ENCODE assay signal across 8 cellular contexts in genomic region chr6:13485923-13486557, GRCh38.
DNase-seq lines count a peak whose midpoint lies in the region; ATAC-seq and TF ChIP-seq lines count a peak whose summit lies in the region.

No MANE protein-coding gene starts in this region.

- H3K27me3 ChIP-seq in HL-60 (ENCODE audit: insufficient read depth, poor library complexity, severe bottlenecking) = no peaks in the 10 kb centered on the region

- peak overlapping the region; percentile 90 for H3K4me3 ChIP-seq in HL-60 (replicated peaks; ENCODE audit: insufficient read depth, low read length)

- DNase-seq in CMK (ENCODE audit: low read depth) (peak; percentile 26), HL-60 (ENCODE audit: low read depth in 1 of 2, low spot score in 1 of 2) (peak; percentile 47 to 64), RKO (ENCODE audit: low spot score) (peak; percentile 75), hepatic stellate cell (ENCODE audit: low spot score) (peak; percentile 55), retina (peak; percentile 47)

- ATAC-seq in GM21737 (IDR thresholded peaks at IDR 0.05; ENCODE audit: unreplicated experiment) = no peak
- ATAC-seq in HG03342 (IDR thresholded peaks at IDR 0.05; ENCODE audit: unreplicated experiment) = no peak

- TF ChIP-seq CTCF in HL-60 (IDR thresholded peaks at IDR 0.05; ENCODE audit: insufficient read depth, low read length) = no peak

- H3K27ac ChIP-seq in HL-60 (replicated peaks) (peak overlapping the region; percentile 64), angular gyrus (ENCODE audit: low read depth, low read length) (peak overlapping the region; percentile 69)
